In the genomic region with DNA sequence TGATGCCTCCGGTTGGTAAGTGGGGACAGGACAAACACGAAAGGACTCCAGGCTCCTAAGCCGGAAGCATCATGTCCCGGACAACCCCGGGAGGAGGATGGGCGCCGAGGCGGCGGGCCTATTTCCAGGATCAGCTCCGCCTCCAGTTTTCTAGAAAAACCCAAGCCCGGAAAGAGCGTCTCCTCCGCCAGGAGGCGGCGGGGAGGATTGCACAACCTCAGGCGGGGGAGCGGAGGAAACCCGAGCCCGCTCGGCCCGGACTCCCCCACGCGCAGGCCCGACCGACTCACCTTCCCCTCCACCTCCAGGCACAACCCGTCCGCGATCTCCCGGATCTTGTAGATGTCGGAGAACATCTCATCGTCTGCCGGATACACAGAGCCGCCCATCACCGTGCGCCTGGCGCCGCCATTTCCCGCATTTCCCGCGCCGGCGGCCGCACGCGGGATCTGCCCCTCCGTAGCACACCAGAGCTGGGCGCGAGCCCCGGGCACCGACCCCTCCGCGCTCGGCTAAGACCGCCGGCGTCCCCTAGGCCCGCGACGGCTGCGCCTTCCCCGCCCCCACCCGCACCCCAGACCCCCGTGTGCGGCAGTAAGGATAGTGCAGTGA, we compare ENCODE assay signal across 8 cellular contexts. TPM values are rescaled to one million over a fixed set of nuclear protein-coding genes. Genes with fewer than 3 reads are reported as not detected.
DNase-seq lines count a peak whose midpoint lies in the region; ATAC-seq and TF ChIP-seq lines count a peak whose summit lies in the region.

No MANE protein-coding gene starts in this region.

- H3K4me1 Mint-ChIP-seq in CD8-positive, alpha-beta T cell (ENCODE audit: low read depth) = peaks cover 67% of the 10 kb centered on the region

- peak overlapping the region; percentile 99 for H3K27ac ChIP-seq in CD8-positive, alpha-beta T cell (ENCODE audit: low read depth, low read length)

- H3K4me3 Mint-ChIP-seq in CD8-positive, alpha-beta T cell = peak overlapping the region; percentile 99

- H3K9ac ChIP-seq in NT2/D1 (ENCODE audit: insufficient read length, low read depth) = peak overlapping the region; percentile 91

- CTCF ChIA-PET in CD8-positive, alpha-beta T cell (lab: Charles Lee) = interaction anchor here (0.8 to 2.9 kb wide), 13 partner anchors 9 to 294 kb away, joined by 3 to 13 read pairs (median 3); a partner anchor contains a TSS

- peaks cover 38% of the 10 kb centered on the region for H3K36me3 ChIP-seq in CD8-positive, alpha-beta T cell (ENCODE audit: insufficient read depth, low read length)
- H3K36me3 ChIP-seq in NT2/D1 (ENCODE audit: insufficient read depth, insufficient read length, low read length) = peaks cover 57% of the 10 kb centered on the region

- TF ChIP-seq CTCF in CD8-positive, alpha-beta T cell (IDR thresholded peaks at IDR 0.05) = peak; percentile 48

- no peaks in the 10 kb centered on the region for H3K27me3 Mint-ChIP-seq in CD8-positive, alpha-beta T cell (ENCODE audit: low read depth)

- peaks cover 44% of the 10 kb centered on the region for H3K4me1 ChIP-seq in CD8-positive, alpha-beta T cell (ENCODE audit: insufficient read depth, low read length)
- H3K4me1 ChIP-seq in NT2/D1 (ENCODE audit: insufficient read depth, insufficient read length) (no peaks in the 10 kb centered on the region), mononuclear cell (ENCODE audit: insufficient read depth, low read length) (peaks cover 51% of the 10 kb centered on the region)

- no peaks in the 10 kb centered on the region for H3K27me3 ChIP-seq in CD8-positive, alpha-beta T cell (ENCODE audit: insufficient read depth, low read length)
- no peaks in the 10 kb centered on the region for H3K27me3 ChIP-seq in NT2/D1 (ENCODE audit: insufficient read depth, insufficient read length)
- no peaks in the 10 kb centered on the region for H3K27me3 ChIP-seq in mononuclear cell (ENCODE audit: insufficient read depth, low read length)

- H3K36me3 Mint-ChIP-seq in CD8-positive, alpha-beta T cell = peaks cover 64% of the 10 kb centered on the region

- no peaks in the 10 kb centered on the region for H3K9me3 ChIP-seq in CD8-positive, alpha-beta T cell (ENCODE audit: low read length)
- H3K9me3 ChIP-seq in NT2/D1 (ENCODE audit: insufficient read depth, low read length) (no peaks in the 10 kb centered on the region), mononuclear cell (ENCODE audit: low read depth, low read length) (no peaks in the 10 kb centered on the region)

- H3K9me3 Mint-ChIP-seq in CD8-positive, alpha-beta T cell = no peaks in the 10 kb centered on the region

- peak overlapping the region; percentile 72 for H3K4me3 ChIP-seq in CD8-positive, alpha-beta T cell (ENCODE audit: low read depth, low read length)
- H3K4me3 ChIP-seq in NT2/D1 (ENCODE audit: insufficient read length, low read depth) (peak overlapping the region; percentile 80), mononuclear cell (ENCODE audit: low read length) (peak overlapping the region; percentile 91)

- intact Hi-C loops in CD8-positive, alpha-beta T cell (cut with DNase I, micrococcal nuclease) = loop anchor here (1.0 to 5.0 kb wide), 16 partner anchors 14 to 842 kb away; a partner anchor contains a TSS

- POLR2A ChIA-PET in CD8-positive, alpha-beta T cell (lab: Charles Lee) = interaction anchor here (0.6 to 3.5 kb wide), 15 partner anchors 9 to 294 kb away, joined by 3 to 28 read pairs (median 3); a partner anchor contains a TSS

- H3K27ac Mint-ChIP-seq in CD8-positive, alpha-beta T cell = peak overlapping the region; percentile 99

- ATAC-seq in CD8-positive, alpha-beta T cell = peak; percentile 43
- ATAC-seq in GM19438 (IDR thresholded peaks at IDR 0.05; ENCODE audit: low read depth, unreplicated experiment) = peak; percentile 40
- peak; percentile 26 for ATAC-seq in HG03565 (IDR thresholded peaks at IDR 0.05; ENCODE audit: unreplicated experiment)

- peak; percentile 56 to 87 (median 76) for DNase-seq in CD8-positive, alpha-beta T cell
- DNase-seq in NT2/D1 (ENCODE audit: low read depth, low spot score) (peak; percentile 52), activated T-cell treated with anti-CD3 and anti-CD28 coated beads for 4 hours (peak; percentile 78), epidermal melanocyte (ENCODE audit: insufficient read length, low spot score) (peak; percentile 59)
- peak; percentile 62 to 72 for DNase-seq in stimulated activated CD8-positive, alpha-beta memory T cell treated with anti-CD3 and anti-CD28 coated beads, Interleukin-2, amount 100 ng/mL, for 1 hour (ENCODE audit: low read depth in 2 of 2)

RNA-seq across cellular contexts. Expression of a gene that starts 0.5 kb away (rescaled TPM):
- 1,000 to 10,000 TPM; 8,260 to 8,503 TPM for total RNA-seq in CD8-positive, alpha-beta T cell
- total RNA-seq in mononuclear cell = 8,838 TPM

Comparison
In these comparisons a context has a peak if more than half of its experiments do, and no peak if none do; other contexts are left out.
1. Peak in every context shown above with its lines: DNase-seq, ATAC-seq, H3K4me3 ChIP-seq and H3K27ac ChIP-seq.